Comparison of ENCODE assay signal across 1 cellular context in the genomic region with DNA sequence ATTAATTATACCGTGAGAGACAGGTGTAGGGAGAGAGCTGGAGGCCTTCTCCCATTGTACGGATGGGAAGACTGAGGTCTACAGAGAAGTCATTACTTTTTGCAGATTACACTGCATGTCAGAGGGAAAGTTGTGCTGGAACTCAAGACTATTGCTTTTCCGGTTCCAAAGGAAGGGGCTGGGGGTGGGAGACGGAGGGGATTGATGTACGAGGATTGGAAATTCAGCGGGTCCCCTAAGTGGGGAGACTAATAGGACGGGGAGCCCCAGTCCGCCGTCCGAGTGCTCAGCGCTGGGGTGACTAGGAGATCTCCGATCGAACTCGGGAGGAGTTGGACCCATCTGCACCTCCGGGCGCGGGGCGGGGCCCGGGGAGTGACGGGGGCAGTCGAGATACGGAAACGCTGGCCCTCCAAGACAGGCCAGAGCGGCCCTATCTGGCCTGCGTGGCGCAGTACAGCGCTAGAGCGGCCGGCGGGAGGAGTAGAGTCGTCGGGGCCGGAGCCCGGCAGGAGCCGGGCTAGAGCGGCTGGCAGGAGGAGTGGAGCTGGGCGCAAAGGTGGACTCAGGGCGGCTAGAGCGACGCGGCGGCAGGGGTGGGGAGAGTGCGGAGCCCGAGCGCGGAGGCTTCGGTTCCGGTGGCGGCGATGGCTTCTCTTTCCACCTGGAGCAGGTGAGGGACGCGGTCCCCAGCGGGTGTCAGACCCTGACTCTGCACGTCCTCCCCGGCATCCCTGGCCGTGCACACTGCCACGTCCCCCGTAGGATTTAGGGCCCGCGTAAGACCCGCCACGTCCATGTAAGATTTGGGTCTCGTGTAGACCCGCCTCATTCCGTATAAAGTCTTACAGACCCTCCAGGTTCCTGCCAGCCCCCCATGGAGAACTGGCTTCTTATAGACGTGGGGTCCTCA.
TF ChIP-seq lines count a peak whose summit lies in the region.

No MANE protein-coding gene starts in this region.

TF ChIP-seq in K562, 482 proteins besides CTCF, POLR2A, EP300 and RAD21 (continued from another document and continues in another):
- TF ChIP-seq, protein P1, sequence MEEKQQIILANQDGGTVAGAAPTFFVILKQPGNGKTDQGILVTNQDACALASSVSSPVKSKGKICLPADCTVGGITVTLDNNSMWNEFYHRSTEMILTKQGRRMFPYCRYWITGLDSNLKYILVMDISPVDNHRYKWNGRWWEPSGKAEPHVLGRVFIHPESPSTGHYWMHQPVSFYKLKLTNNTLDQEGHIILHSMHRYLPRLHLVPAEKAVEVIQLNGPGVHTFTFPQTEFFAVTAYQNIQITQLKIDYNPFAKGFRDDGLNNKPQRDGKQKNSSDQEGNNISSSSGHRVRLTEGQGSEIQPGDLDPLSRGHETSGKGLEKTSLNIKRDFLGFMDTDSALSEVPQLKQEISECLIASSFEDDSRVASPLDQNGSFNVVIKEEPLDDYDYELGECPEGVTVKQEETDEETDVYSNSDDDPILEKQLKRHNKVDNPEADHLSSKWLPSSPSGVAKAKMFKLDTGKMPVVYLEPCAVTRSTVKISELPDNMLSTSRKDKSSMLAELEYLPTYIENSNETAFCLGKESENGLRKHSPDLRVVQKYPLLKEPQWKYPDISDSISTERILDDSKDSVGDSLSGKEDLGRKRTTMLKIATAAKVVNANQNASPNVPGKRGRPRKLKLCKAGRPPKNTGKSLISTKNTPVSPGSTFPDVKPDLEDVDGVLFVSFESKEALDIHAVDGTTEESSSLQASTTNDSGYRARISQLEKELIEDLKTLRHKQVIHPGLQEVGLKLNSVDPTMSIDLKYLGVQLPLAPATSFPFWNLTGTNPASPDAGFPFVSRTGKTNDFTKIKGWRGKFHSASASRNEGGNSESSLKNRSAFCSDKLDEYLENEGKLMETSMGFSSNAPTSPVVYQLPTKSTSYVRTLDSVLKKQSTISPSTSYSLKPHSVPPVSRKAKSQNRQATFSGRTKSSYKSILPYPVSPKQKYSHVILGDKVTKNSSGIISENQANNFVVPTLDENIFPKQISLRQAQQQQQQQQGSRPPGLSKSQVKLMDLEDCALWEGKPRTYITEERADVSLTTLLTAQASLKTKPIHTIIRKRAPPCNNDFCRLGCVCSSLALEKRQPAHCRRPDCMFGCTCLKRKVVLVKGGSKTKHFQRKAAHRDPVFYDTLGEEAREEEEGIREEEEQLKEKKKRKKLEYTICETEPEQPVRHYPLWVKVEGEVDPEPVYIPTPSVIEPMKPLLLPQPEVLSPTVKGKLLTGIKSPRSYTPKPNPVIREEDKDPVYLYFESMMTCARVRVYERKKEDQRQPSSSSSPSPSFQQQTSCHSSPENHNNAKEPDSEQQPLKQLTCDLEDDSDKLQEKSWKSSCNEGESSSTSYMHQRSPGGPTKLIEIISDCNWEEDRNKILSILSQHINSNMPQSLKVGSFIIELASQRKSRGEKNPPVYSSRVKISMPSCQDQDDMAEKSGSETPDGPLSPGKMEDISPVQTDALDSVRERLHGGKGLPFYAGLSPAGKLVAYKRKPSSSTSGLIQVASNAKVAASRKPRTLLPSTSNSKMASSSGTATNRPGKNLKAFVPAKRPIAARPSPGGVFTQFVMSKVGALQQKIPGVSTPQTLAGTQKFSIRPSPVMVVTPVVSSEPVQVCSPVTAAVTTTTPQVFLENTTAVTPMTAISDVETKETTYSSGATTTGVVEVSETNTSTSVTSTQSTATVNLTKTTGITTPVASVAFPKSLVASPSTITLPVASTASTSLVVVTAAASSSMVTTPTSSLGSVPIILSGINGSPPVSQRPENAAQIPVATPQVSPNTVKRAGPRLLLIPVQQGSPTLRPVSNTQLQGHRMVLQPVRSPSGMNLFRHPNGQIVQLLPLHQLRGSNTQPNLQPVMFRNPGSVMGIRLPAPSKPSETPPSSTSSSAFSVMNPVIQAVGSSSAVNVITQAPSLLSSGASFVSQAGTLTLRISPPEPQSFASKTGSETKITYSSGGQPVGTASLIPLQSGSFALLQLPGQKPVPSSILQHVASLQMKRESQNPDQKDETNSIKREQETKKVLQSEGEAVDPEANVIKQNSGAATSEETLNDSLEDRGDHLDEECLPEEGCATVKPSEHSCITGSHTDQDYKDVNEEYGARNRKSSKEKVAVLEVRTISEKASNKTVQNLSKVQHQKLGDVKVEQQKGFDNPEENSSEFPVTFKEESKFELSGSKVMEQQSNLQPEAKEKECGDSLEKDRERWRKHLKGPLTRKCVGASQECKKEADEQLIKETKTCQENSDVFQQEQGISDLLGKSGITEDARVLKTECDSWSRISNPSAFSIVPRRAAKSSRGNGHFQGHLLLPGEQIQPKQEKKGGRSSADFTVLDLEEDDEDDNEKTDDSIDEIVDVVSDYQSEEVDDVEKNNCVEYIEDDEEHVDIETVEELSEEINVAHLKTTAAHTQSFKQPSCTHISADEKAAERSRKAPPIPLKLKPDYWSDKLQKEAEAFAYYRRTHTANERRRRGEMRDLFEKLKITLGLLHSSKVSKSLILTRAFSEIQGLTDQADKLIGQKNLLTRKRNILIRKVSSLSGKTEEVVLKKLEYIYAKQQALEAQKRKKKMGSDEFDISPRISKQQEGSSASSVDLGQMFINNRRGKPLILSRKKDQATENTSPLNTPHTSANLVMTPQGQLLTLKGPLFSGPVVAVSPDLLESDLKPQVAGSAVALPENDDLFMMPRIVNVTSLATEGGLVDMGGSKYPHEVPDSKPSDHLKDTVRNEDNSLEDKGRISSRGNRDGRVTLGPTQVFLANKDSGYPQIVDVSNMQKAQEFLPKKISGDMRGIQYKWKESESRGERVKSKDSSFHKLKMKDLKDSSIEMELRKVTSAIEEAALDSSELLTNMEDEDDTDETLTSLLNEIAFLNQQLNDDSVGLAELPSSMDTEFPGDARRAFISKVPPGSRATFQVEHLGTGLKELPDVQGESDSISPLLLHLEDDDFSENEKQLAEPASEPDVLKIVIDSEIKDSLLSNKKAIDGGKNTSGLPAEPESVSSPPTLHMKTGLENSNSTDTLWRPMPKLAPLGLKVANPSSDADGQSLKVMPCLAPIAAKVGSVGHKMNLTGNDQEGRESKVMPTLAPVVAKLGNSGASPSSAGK (IDR thresholded peaks at IDR 0.05), result no peak
- TF ChIP-seq STAT5A (IDR thresholded peaks at IDR 0.05; ENCODE audit: borderline replicate concordance, low read length) (no peak; the same call in 1 of the 2 replicates), ZNF133 (CRISPR knock-in tag; IDR thresholded peaks at IDR 0.05) (no peak), SNIP1 (IDR thresholded peaks at IDR 0.05; ENCODE audit: low read depth) (peak; percentile 100), SMARCA4 (IDR thresholded peaks at IDR 0.05) (no peak), ZNF253 (CRISPR knock-in tag; conservative IDR thresholded peaks at IDR 0.05) (no peak), HNRNPH1 (optimal IDR thresholded peaks at IDR 0.05; ENCODE audit: low read depth, low read length) (no peak), BDP1 (IDR thresholded peaks at IDR 0.05; ENCODE audit: insufficient read depth, insufficient read length) (no peak), TGIF2 (CRISPR knock-in tag; IDR thresholded peaks at IDR 0.05) (no peak), NRF1 (conservative IDR thresholded peaks at IDR 0.05 in 1 of 2, IDR thresholded peaks at IDR 0.05 in 1 of 2) (peak; percentile 81 to 83), SMAD2 (IDR thresholded peaks at IDR 0.05; ENCODE audit: low read depth, low read length) (no peak), SNRNP70 (optimal IDR thresholded peaks at IDR 0.05; ENCODE audit: low read depth, low read length) (no peak), ZNF431 (CRISPR knock-in tag; IDR thresholded peaks at IDR 0.05) (no peak; the same call in 1 of the 2 replicates), JUN (IDR thresholded peaks at IDR 0.05; ENCODE audit: borderline replicate concordance, low read depth, low read length) (no peak), JUN (CRISPR knock-in tag; IDR thresholded peaks at IDR 0.05; ENCODE audit: borderline replicate concordance) (no peak), KDM4B (IDR thresholded peaks at IDR 0.05; ENCODE audit: borderline replicate concordance in 2 of 2, low read depth in 1 of 2) (peak in 1 of 2 experiments; percentile 86; a peak in 1 of 4 replicates), DMBX1 (CRISPR knock-in tag; IDR thresholded peaks at IDR 0.05; ENCODE audit: borderline replicate concordance) (peak; percentile 53; the same call in 1 of the 2 replicates), HDAC8 (tag; IDR thresholded peaks at IDR 0.05) (no peak), PHF8 (IDR thresholded peaks at IDR 0.05; ENCODE audit: borderline replicate concordance, low read length) (peak; percentile 64; the same call in 1 of the 2 replicates), SMARCE1 (IDR thresholded peaks at IDR 0.05) (peak; percentile 27; the same call in 1 of the 2 replicates), ZFP36 (IDR thresholded peaks at IDR 0.05; ENCODE audit: low read depth, low read length, partially characterized antibody) (peak; percentile 31)
- TF ChIP-seq, protein P2, sequence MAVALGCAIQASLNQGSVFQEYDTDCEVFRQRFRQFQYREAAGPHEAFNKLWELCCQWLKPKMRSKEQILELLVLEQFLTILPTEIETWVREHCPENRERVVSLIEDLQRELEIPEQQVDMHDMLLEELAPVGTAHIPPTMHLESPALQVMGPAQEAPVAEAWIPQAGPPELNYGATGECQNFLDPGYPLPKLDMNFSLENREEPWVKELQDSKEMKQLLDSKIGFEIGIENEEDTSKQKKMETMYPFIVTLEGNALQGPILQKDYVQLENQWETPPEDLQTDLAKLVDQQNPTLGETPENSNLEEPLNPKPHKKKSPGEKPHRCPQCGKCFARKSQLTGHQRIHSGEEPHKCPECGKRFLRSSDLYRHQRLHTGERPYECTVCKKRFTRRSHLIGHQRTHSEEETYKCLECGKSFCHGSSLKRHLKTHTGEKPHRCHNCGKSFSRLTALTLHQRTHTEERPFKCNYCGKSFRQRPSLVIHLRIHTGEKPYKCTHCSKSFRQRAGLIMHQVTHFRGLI (CRISPR knock-in tag; IDR thresholded peaks at IDR 0.05), result no peak
- TF ChIP-seq, protein P3, sequence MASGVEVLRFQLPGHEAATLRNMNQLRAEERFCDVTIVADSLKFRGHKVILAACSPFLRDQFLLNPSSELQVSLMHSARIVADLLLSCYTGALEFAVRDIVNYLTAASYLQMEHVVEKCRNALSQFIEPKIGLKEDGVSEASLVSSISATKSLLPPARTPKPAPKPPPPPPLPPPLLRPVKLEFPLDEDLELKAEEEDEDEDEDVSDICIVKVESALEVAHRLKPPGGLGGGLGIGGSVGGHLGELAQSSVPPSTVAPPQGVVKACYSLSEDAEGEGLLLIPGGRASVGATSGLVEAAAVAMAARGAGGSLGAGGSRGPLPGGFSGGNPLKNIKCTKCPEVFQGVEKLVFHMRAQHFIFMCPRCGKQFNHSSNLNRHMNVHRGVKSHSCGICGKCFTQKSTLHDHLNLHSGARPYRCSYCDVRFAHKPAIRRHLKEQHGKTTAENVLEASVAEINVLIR (CRISPR knock-in tag; IDR thresholded peaks at IDR 0.05), result 0 out of 2 replicates have a peak, but pooled peaks have one; percentile 19
- TF ChIP-seq, protein P4, sequence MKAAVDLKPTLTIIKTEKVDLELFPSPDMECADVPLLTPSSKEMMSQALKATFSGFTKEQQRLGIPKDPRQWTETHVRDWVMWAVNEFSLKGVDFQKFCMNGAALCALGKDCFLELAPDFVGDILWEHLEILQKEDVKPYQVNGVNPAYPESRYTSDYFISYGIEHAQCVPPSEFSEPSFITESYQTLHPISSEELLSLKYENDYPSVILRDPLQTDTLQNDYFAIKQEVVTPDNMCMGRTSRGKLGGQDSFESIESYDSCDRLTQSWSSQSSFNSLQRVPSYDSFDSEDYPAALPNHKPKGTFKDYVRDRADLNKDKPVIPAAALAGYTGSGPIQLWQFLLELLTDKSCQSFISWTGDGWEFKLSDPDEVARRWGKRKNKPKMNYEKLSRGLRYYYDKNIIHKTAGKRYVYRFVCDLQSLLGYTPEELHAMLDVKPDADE (conservative IDR thresholded peaks at IDR 0.05; ENCODE audit: control insufficient read depth, low read depth, low read length), result peak; percentile 80
- TF ChIP-seq, protein P5, sequence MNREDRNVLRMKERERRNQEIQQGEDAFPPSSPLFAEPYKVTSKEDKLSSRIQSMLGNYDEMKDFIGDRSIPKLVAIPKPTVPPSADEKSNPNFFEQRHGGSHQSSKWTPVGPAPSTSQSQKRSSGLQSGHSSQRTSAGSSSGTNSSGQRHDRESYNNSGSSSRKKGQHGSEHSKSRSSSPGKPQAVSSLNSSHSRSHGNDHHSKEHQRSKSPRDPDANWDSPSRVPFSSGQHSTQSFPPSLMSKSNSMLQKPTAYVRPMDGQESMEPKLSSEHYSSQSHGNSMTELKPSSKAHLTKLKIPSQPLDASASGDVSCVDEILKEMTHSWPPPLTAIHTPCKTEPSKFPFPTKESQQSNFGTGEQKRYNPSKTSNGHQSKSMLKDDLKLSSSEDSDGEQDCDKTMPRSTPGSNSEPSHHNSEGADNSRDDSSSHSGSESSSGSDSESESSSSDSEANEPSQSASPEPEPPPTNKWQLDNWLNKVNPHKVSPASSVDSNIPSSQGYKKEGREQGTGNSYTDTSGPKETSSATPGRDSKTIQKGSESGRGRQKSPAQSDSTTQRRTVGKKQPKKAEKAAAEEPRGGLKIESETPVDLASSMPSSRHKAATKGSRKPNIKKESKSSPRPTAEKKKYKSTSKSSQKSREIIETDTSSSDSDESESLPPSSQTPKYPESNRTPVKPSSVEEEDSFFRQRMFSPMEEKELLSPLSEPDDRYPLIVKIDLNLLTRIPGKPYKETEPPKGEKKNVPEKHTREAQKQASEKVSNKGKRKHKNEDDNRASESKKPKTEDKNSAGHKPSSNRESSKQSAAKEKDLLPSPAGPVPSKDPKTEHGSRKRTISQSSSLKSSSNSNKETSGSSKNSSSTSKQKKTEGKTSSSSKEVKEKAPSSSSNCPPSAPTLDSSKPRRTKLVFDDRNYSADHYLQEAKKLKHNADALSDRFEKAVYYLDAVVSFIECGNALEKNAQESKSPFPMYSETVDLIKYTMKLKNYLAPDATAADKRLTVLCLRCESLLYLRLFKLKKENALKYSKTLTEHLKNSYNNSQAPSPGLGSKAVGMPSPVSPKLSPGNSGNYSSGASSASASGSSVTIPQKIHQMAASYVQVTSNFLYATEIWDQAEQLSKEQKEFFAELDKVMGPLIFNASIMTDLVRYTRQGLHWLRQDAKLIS (CRISPR knock-in tag; IDR thresholded peaks at IDR 0.05), result no peak; the same call in 1 of the 2 replicates
- TF ChIP-seq, protein P6, sequence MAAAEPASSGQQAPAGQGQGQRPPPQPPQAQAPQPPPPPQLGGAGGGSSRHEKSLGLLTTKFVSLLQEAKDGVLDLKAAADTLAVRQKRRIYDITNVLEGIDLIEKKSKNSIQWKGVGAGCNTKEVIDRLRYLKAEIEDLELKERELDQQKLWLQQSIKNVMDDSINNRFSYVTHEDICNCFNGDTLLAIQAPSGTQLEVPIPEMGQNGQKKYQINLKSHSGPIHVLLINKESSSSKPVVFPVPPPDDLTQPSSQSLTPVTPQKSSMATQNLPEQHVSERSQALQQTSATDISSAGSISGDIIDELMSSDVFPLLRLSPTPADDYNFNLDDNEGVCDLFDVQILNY (CRISPR knock-in tag; IDR thresholded peaks at IDR 0.05), result no peak
- TF ChIP-seq, protein P7, sequence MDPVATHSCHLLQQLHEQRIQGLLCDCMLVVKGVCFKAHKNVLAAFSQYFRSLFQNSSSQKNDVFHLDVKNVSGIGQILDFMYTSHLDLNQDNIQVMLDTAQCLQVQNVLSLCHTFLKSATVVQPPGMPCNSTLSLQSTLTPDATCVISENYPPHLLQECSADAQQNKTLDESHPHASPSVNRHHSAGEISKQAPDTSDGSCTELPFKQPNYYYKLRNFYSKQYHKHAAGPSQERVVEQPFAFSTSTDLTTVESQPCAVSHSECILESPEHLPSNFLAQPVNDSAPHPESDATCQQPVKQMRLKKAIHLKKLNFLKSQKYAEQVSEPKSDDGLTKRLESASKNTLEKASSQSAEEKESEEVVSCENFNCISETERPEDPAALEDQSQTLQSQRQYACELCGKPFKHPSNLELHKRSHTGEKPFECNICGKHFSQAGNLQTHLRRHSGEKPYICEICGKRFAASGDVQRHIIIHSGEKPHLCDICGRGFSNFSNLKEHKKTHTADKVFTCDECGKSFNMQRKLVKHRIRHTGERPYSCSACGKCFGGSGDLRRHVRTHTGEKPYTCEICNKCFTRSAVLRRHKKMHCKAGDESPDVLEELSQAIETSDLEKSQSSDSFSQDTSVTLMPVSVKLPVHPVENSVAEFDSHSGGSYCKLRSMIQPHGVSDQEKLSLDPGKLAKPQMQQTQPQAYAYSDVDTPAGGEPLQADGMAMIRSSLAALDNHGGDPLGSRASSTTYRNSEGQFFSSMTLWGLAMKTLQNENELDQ (CRISPR knock-in tag; IDR thresholded peaks at IDR 0.05; ENCODE audit: borderline replicate concordance), result 0 out of 2 replicates have a peak, but pooled peaks have one; percentile 63
